ENCODE assay signal across 2 cellular contexts in genomic region chr5:108556414-108556813, GRCh38.
TF ChIP-seq lines count a peak whose summit lies in the region.

No MANE protein-coding gene starts in this region.

TF ChIP-seq in IMR-90, 13 proteins besides CTCF, POLR2A, EP300 and RAD21:
- TF ChIP-seq CHD1 (IDR thresholded peaks at IDR 0.05; ENCODE audit: low read depth, low read length) (no peak), SMC3 (IDR thresholded peaks at IDR 0.05; ENCODE audit: low read depth, low read length) (no peak), BHLHE40 (IDR thresholded peaks at IDR 0.05; ENCODE audit: low read depth, low read length) (no peak), FOS (IDR thresholded peaks at IDR 0.05; ENCODE audit: low read depth, low read length) (no peak), MAFK (IDR thresholded peaks at IDR 0.05; ENCODE audit: low read depth, low read length) (no peak), NFE2L2 (IDR thresholded peaks at IDR 0.05; ENCODE audit: low read depth, low read length) (no peak), RCOR1 (IDR thresholded peaks at IDR 0.05; ENCODE audit: insufficient replicate concordance, low read length) (no peak), CEBPB (IDR thresholded peaks at IDR 0.05; ENCODE audit: low read depth, low read length) (no peak), RFX5 (IDR thresholded peaks at IDR 0.05; ENCODE audit: low read depth, low read length) (no peak), MXI1 (IDR thresholded peaks at IDR 0.05; ENCODE audit: borderline replicate concordance, low read depth, low read length) (no peak), MAZ (IDR thresholded peaks at IDR 0.05; ENCODE audit: borderline replicate concordance, low read depth, low read length) (no peak)
- TF ChIP-seq, protein P1, sequence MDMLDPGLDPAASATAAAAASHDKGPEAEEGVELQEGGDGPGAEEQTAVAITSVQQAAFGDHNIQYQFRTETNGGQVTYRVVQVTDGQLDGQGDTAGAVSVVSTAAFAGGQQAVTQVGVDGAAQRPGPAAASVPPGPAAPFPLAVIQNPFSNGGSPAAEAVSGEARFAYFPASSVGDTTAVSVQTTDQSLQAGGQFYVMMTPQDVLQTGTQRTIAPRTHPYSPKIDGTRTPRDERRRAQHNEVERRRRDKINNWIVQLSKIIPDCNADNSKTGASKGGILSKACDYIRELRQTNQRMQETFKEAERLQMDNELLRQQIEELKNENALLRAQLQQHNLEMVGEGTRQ (IDR thresholded peaks at IDR 0.05; ENCODE audit: low read depth, low read length): no peak
- TF ChIP-seq, protein P2, sequence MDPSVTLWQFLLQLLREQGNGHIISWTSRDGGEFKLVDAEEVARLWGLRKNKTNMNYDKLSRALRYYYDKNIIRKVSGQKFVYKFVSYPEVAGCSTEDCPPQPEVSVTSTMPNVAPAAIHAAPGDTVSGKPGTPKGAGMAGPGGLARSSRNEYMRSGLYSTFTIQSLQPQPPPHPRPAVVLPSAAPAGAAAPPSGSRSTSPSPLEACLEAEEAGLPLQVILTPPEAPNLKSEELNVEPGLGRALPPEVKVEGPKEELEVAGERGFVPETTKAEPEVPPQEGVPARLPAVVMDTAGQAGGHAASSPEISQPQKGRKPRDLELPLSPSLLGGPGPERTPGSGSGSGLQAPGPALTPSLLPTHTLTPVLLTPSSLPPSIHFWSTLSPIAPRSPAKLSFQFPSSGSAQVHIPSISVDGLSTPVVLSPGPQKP (IDR thresholded peaks at IDR 0.05; ENCODE audit: borderline replicate concordance, low read depth, low read length): no peak

TF ChIP-seq in WTC11, 78 proteins besides CTCF, POLR2A, EP300 and RAD21:
- TF ChIP-seq, protein P3, sequence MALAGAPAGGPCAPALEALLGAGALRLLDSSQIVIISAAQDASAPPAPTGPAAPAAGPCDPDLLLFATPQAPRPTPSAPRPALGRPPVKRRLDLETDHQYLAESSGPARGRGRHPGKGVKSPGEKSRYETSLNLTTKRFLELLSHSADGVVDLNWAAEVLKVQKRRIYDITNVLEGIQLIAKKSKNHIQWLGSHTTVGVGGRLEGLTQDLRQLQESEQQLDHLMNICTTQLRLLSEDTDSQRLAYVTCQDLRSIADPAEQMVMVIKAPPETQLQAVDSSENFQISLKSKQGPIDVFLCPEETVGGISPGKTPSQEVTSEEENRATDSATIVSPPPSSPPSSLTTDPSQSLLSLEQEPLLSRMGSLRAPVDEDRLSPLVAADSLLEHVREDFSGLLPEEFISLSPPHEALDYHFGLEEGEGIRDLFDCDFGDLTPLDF (CRISPR knock-in tag; IDR thresholded peaks at IDR 0.05): no peak
- TF ChIP-seq HMGA2 (CRISPR knock-in tag; IDR thresholded peaks at IDR 0.05) (no peak), RORB (CRISPR knock-in tag; IDR thresholded peaks at IDR 0.05) (no peak)
